16 cellular contexts compared by ENCODE assay signal in the genomic region with DNA sequence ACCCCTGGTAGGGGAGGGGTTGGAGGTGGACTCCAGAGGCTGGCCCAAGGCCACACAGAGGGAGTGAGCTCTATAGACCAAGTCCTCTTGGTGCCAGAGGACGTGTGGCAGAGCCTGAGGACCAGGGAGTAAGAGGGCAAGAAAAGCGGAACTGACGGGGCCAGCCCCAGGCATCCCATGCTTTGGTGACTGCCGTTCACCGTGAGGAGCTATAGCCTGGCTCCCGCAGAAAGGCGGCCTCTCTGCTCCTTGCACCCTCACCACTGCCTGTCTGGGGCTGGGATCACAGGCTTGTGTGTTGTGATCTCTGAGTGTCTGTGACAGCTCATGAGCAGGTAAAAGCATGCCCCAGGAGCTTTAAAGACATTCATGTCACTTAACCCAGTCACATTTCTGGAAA.
DNase-seq lines count a peak whose midpoint lies in the region; ATAC-seq and TF ChIP-seq lines count a peak whose summit lies in the region.
"Had no signal": no experiment of that assay in that cellular context is flagged by ENCODE, and none has a peak within 500 bp of the region (broad histone marks: within the 10 kb centered on the region; RNA-seq: fewer than 3 reads in every experiment).

No MANE protein-coding gene starts in this region.

- no peaks in the 10 kb centered on the region for H3K36me3 Mint-ChIP-seq in nephron progenitor cell (ENCODE audit: low read depth)

- H3K27ac ChIP-seq in BLaER1, result no peak overlapping the region
- peak overlapping the region; percentile 69 for H3K27ac ChIP-seq in ectodermal cell (ENCODE audit: insufficient read depth, low read depth, low read length, poor library complexity, severe bottlenecking)

- ATAC-seq in HG02642 (IDR thresholded peaks at IDR 0.05; ENCODE audit: poor library complexity, unreplicated experiment) (no peak), HG03520 (IDR thresholded peaks at IDR 0.05; ENCODE audit: unreplicated experiment) (no peak)

- H3K9me3 Mint-ChIP-seq in nephron progenitor cell, result no peaks in the 10 kb centered on the region

- no peak overlapping the region for H3K27ac Mint-ChIP-seq in nephron progenitor cell
- H3K27ac Mint-ChIP-seq: B cell had no signal

- H3K27me3 Mint-ChIP-seq in nephron progenitor cell (ENCODE audit: low read depth, poor library complexity), result no peaks in the 10 kb centered on the region

- H3K4me2 ChIP-seq in BLaER1, result peak overlapping the region; percentile 85

- H3K9me3 ChIP-seq in BLaER1, result no peaks in the 10 kb centered on the region
- no peaks in the 10 kb centered on the region for H3K9me3 ChIP-seq in ectodermal cell (ENCODE audit: control insufficient read depth, low read length)

- no peaks in the 10 kb centered on the region for H4K20me1 ChIP-seq in BLaER1

- no peak overlapping the region for H3K4me3 ChIP-seq in BLaER1
- no peak overlapping the region for H3K4me3 ChIP-seq in ectodermal cell (ENCODE audit: insufficient read depth, low read depth, low read length)

- 87 to 90% methylated on average over 7 of the region's 7 CpGs for WGBS in ectodermal cell, 2 experiments

- H3K4me1 Mint-ChIP-seq in nephron progenitor cell, result peaks cover 47% of the 10 kb centered on the region
- H3K4me1 Mint-ChIP-seq: B cell had no signal

- H3K9ac ChIP-seq in BLaER1, result no peak overlapping the region

- TF ChIP-seq CTCF in nephron progenitor cell (IDR thresholded peaks at IDR 0.05), result no peak

- no peak overlapping the region for H3K4me3 Mint-ChIP-seq in nephron progenitor cell
- H3K4me3 Mint-ChIP-seq: B cell had no signal

- DNase-seq in GM03348 (ENCODE audit: low spot score) (peak; percentile 2), mucosa of gallbladder (ENCODE audit: low spot score) (peak; percentile 3), nephron progenitor cell (no peak)
- DNase-seq: Calu3, KG1, MM.1S, NCI-H1436 treated with DMSO at 0.1 percent for 48 hours, NCI-H1930, NCI-H526 treated with DMSO at 0.1 percent for 48 hours, RPMI8226, SHP77 had no signal

- H3K27me3 ChIP-seq in BLaER1 (no peaks in the 10 kb centered on the region), ectodermal cell (ENCODE audit: control insufficient read depth, insufficient read depth, low read length, poor library complexity, severe bottlenecking) (no peaks in the 10 kb centered on the region)

- H3K36me3 ChIP-seq in BLaER1 (no peaks in the 10 kb centered on the region), ectodermal cell (ENCODE audit: control insufficient read depth, insufficient read depth, low read length) (no peaks in the 10 kb centered on the region)

- H3K4me1 ChIP-seq in BLaER1 (peaks cover 58% of the 10 kb centered on the region), ectodermal cell (ENCODE audit: control insufficient read depth, insufficient read depth, low read length) (peaks cover 31% of the 10 kb centered on the region)
